ENCODE assay signal across 7 cellular contexts in the genomic region with DNA sequence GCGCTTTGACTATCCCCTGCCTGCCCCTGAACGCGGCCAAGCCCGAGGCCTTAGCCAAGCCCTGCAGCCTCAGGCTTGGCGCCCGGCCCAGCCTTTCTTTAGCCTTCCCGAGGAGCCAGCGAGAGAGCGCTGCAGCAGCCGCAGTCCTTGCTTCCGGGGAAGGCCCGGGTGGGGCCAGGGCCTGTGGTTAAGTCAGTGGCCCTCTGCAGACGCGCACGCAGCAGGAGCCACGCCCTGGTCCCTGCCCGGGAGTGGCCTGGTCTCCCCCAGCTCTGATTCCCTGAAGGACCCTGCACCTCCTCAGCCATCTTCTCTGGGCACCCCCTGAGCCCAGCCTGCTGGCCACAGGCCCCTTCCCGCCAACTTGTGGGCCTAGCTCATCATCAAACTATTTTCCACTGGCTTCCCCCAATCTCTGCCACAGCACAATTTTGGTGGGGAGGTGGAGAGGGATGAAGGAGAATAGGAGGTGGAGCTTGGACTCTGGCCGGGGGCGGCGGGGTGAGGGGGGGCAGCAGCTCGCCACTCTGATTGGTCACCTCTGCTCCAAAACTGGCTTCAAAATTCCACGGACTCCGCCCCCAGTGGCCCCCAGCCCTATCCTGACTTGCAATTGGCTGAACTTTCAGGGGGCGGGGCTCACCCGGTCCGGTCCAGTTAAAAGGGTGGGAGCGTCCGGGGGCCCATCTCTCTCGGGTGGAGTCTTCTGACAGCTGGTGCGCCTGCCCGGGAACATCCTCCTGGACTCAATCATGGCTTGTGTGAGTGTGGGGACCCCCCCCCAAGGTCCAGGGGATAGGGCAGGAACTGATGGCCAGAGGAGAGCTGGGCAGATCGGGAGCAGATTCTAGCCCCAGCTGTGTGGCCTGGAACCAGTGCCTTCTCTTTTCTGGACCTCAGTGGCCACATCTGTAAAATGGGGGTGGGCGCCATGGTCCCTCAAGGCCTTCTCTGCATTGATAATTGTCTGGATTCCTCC. TPM values are rescaled to one million over a fixed set of nuclear protein-coding genes. Genes with fewer than 3 reads are reported as not detected.
DNase-seq lines count a peak whose midpoint lies in the region; ATAC-seq and TF ChIP-seq lines count a peak whose summit lies in the region.

A gene (plus strand): TSS at position 686 of the 979 bp plus-strand sequence. CDS start 67 bp downstream, at position 753.

- CTCF ChIA-PET in activated CD4-positive, alpha-beta memory T cell treated with anti-CD3 and anti-CD28 coated beads, Interleukin-2, amount 10 ng/mL, durations not matched to agents 7 days and 5 days (lab: Charles Lee), result interaction anchor here (1.0 to 13.4 kb wide), 8 partner anchors 8 to 108 kb away, joined by 3 to 301 read pairs (median 6); a partner anchor contains a TSS

- H3K9me3 Mint-ChIP-seq in activated CD4-positive, alpha-beta memory T cell treated with anti-CD3 and anti-CD28 coated beads, Interleukin-2, amount 10 ng/mL, durations not matched to agents 7 days and 5 days, result no peaks in the 10 kb centered on the region
- no peaks in the 10 kb centered on the region for H3K9me3 Mint-ChIP-seq in effector memory CD8-positive, alpha-beta T cell

- H3K36me3 Mint-ChIP-seq in activated CD4-positive, alpha-beta memory T cell treated with anti-CD3 and anti-CD28 coated beads, Interleukin-2, amount 10 ng/mL, durations not matched to agents 7 days and 5 days (ENCODE audit: low read depth), result peaks cover 29% of the 10 kb centered on the region
- peaks cover 36% of the 10 kb centered on the region for H3K36me3 Mint-ChIP-seq in effector memory CD8-positive, alpha-beta T cell (ENCODE audit: insufficient read depth)

- ATAC-seq in HG02763 (IDR thresholded peaks at IDR 0.05; ENCODE audit: unreplicated experiment), result peak; percentile 44
- peak; percentile 38 for ATAC-seq in effector memory CD8-positive, alpha-beta T cell (replicated peaks)

- peak within 1 kb of the TSS; percentile 68 for H3K4me3 ChIP-seq in GM12875 (ENCODE audit: low read depth, low read length)

- peak within 1 kb of the TSS; percentile 99 for H3K27ac Mint-ChIP-seq in activated CD4-positive, alpha-beta memory T cell treated with anti-CD3 and anti-CD28 coated beads, Interleukin-2, amount 10 ng/mL, durations not matched to agents 7 days and 5 days
- peak within 1 kb of the TSS; percentile 98 for H3K27ac Mint-ChIP-seq in effector memory CD8-positive, alpha-beta T cell

- DNase-seq in NCI-H510A treated with DMSO at 0.1 percent for 48 hours (lab: John Stamatoyannopoulos, UW) (peak; percentile 57), lung microvascular endothelial cell (ENCODE audit: low read depth in 2 of 2) (peak; percentile 91 to 97)
- peak; percentile 90 for DNase-seq in activated CD4-positive, alpha-beta memory T cell treated with anti-CD3 and anti-CD28 coated beads, Interleukin-2, amount 10 ng/mL, durations not matched to agents 7 days and 5 days
- peak; percentile 43 to 46 (median 45) for DNase-seq in effector memory CD8-positive, alpha-beta T cell
- peak; percentile 71 to 74 for DNase-seq in stimulated activated CD8-positive, alpha-beta memory T cell treated with anti-CD3 and anti-CD28 coated beads, Interleukin-2, amount 100 ng/mL, for 48 hours (ENCODE audit: low read depth in 2 of 2)

- POLR2A ChIA-PET in activated CD4-positive, alpha-beta memory T cell treated with anti-CD3 and anti-CD28 coated beads, Interleukin-2, amount 10 ng/mL, durations not matched to agents 7 days and 5 days (lab: Charles Lee), result interaction anchor here (1.0 to 12.9 kb wide), 11 partner anchors 10 to 190 kb away, joined by 3 to 244 read pairs (median 11); a partner anchor contains a TSS

- H3K27me3 Mint-ChIP-seq in activated CD4-positive, alpha-beta memory T cell treated with anti-CD3 and anti-CD28 coated beads, Interleukin-2, amount 10 ng/mL, durations not matched to agents 7 days and 5 days, result no peaks in the 10 kb centered on the region
- no peaks in the 10 kb centered on the region for H3K27me3 Mint-ChIP-seq in effector memory CD8-positive, alpha-beta T cell

- peaks cover 54% of the 10 kb centered on the region for H3K4me1 Mint-ChIP-seq in activated CD4-positive, alpha-beta memory T cell treated with anti-CD3 and anti-CD28 coated beads, Interleukin-2, amount 10 ng/mL, durations not matched to agents 7 days and 5 days
- peaks cover 31 to 40% of the 10 kb centered on the region in 2 donors for H3K4me1 Mint-ChIP-seq in effector memory CD8-positive, alpha-beta T cell (ENCODE audit: low read depth in 2 of 2)

- H3K4me3 Mint-ChIP-seq in activated CD4-positive, alpha-beta memory T cell treated with anti-CD3 and anti-CD28 coated beads, Interleukin-2, amount 10 ng/mL, durations not matched to agents 7 days and 5 days, result peak within 1 kb of the TSS; percentile 88
- H3K4me3 Mint-ChIP-seq in effector memory CD8-positive, alpha-beta T cell, result peak within 1 kb of the TSS; percentile 85 to 91

- no peak for TF ChIP-seq CTCF in GM12875 (IDR thresholded peaks at IDR 0.05; ENCODE audit: borderline replicate concordance, insufficient read depth, low read depth, low read length)

RNA-seq across cellular contexts. Expression of the gene that starts here (rescaled TPM):
- total RNA-seq in activated CD4-positive, alpha-beta memory T cell treated with anti-CD3 and anti-CD28 coated beads, Interleukin-2, amount 10 ng/mL, durations not matched to agents 7 days and 5 days, result 1,000 to 10,000 TPM; 2,209 to 2,240 TPM
- total RNA-seq in lung microvascular endothelial cell, result 2,589 and 6,877 TPM in 2 replicates

Comparison
In these comparisons a context has a peak if more than half of its experiments do, and no peak if none do; other contexts are left out.
1. Peak in every context shown above with its lines: DNase-seq, ATAC-seq and H3K4me3 ChIP-seq.